In the genomic region with DNA sequence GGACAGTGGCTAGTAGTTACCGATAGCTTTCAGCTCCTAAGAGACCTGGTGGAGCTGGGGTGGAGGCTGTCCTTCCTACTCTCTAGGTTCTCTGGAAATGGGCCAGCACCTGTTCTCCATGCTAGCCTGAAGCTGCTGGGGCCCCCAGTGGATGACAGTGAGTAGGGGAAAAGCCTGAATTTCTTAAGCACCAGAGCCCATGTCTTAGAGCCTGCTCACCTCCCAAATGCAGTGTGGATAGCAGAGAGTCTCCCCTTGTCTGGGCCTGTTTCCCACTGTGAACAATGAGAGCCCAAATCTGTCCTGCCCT, we compare ENCODE assay signal across 17 cellular contexts.
"Had no signal": no experiment of that assay in that cellular context is flagged by ENCODE, and none has a peak within 500 bp of the region (broad histone marks: within the 10 kb centered on the region; RNA-seq: fewer than 3 reads in every experiment).

No MANE protein-coding gene starts in this region.

- H3K9me3 ChIP-seq: heart left ventricle, mucosa of descending colon, ovary, right atrium auricular region, suprapubic skin, tibial nerve, upper lobe of right lung had no signal

- H3K4me1 Mint-ChIP-seq: stimulated activated effector memory CD8-positive, alpha-beta T cell treated with anti-CD3 and anti-CD28 coated beads, Interleukin-12 subunit alpha, Interleukin-12 subunit beta, amount 100 ng/mL, for 72 hours had no signal

- H3K4me3 Mint-ChIP-seq: natural killer cell treated with Interleukin-12 subunit alpha and Interleukin-12 subunit beta and Interleukin-15 and Interleukin-18, amount 100 ng/mL, for 72 hours; neural progenitor cell; stimulated activated effector memory CD8-positive, alpha-beta T cell treated with anti-CD3 and anti-CD28 coated beads, Interleukin-12 subunit alpha, Interleukin-12 subunit beta, amount 100 ng/mL, for 72 hours had no signal

- H3K36me3 Mint-ChIP-seq: natural killer cell treated with Interleukin-12 subunit alpha and Interleukin-12 subunit beta and Interleukin-15 and Interleukin-18, amount 100 ng/mL, for 72 hours; stimulated activated effector memory CD8-positive, alpha-beta T cell treated with anti-CD3 and anti-CD28 coated beads, Interleukin-12 subunit alpha, Interleukin-12 subunit beta, amount 100 ng/mL, for 72 hours had no signal

- H3K27ac Mint-ChIP-seq: natural killer cell treated with Interleukin-12 subunit alpha and Interleukin-12 subunit beta and Interleukin-15 and Interleukin-18, amount 100 ng/mL, for 72 hours; neural progenitor cell; stimulated activated effector memory CD8-positive, alpha-beta T cell treated with anti-CD3 and anti-CD28 coated beads, Interleukin-12 subunit alpha, Interleukin-12 subunit beta, amount 100 ng/mL, for 72 hours had no signal

- H3K36me3 ChIP-seq: neural progenitor cell, ovary had no signal

- H3K4me3 ChIP-seq: heart left ventricle, mucosa of descending colon, neural progenitor cell, ovary, right atrium auricular region, smooth muscle cell, suprapubic skin, tibial nerve, upper lobe of right lung had no signal

- ATAC-seq: heart left ventricle; left colon; mucosa of descending colon; natural killer cell treated with Interleukin-12 subunit alpha and Interleukin-12 subunit beta and Interleukin-15 and Interleukin-18, amount 100 ng/mL, for 72 hours; stimulated activated effector memory CD8-positive, alpha-beta T cell treated with anti-CD3 and anti-CD28 coated beads, Interleukin-12 subunit alpha, Interleukin-12 subunit beta, amount 100 ng/mL, for 72 hours; stimulated activated naive CD8-positive, alpha-beta T cell treated with anti-CD3 and anti-CD28 coated beads, Interleukin-15, Interleukin-2, amounts not matched to agents 100 U/mL and 50 U/mL, for 24 hours; upper lobe of right lung had no signal

- H3K27me3 ChIP-seq: heart left ventricle, neural progenitor cell, ovary, right atrium auricular region, suprapubic skin, tibial nerve, upper lobe of right lung had no signal

- DNase-seq: effector CD4-positive, alpha-beta T cell; foreskin melanocyte; heart left ventricle; left colon; ovary; stimulated activated CD4-positive, alpha-beta T cell treated with anti-CD3 and anti-CD28 coated beads, Interleukin-4, amount 100 ng/mL, for 1 hour; stimulated activated CD8-positive, alpha-beta memory T cell treated with anti-CD3 and anti-CD28 coated beads, Interleukin-4, amount 100 ng/mL, for 48 hours; stimulated activated naive CD8-positive, alpha-beta T cell treated with anti-CD3 and anti-CD28 coated beads, Interleukin-15, Interleukin-2, amounts not matched to agents 100 U/mL and 50 U/mL, for 24 hours; upper lobe of right lung had no signal

- H3K9ac ChIP-seq: neural progenitor cell had no signal

- H3K27ac ChIP-seq: neural progenitor cell, ovary, suprapubic skin, upper lobe of right lung had no signal

- H3K9me3 Mint-ChIP-seq: natural killer cell treated with Interleukin-12 subunit alpha and Interleukin-12 subunit beta and Interleukin-15 and Interleukin-18, amount 100 ng/mL, for 72 hours; neural progenitor cell; stimulated activated effector memory CD8-positive, alpha-beta T cell treated with anti-CD3 and anti-CD28 coated beads, Interleukin-12 subunit alpha, Interleukin-12 subunit beta, amount 100 ng/mL, for 72 hours had no signal
